In the genomic region with DNA sequence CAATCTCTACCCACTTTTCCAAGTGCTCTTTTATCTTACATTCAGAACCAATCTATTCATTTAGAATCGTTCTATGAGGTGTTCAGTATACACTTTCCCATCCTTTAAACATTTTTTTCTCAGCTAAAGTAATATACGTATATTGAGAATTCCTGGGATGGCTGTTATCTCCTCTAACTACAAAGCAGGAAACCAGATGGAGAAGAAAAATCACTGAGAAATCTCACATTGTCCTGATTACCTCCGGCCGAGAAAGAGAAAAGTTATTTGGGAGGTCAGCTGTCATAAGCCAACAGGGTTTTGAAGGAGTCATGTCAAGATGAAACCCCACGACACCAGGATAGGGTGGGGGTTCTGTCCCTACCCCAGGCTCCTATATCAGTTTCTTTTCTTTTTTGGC, we compare ENCODE assay signal across 14 cellular contexts.
"Had no signal": no experiment of that assay in that cellular context is flagged by ENCODE, and none has a peak within 500 bp of the region (broad histone marks: within the 10 kb centered on the region; RNA-seq: fewer than 3 reads in every experiment).

No MANE protein-coding gene starts in this region.

- ATAC-seq: activated CD4-positive, alpha-beta T cell treated with anti-CD3 and anti-CD28 coated beads for 36 hours; body of pancreas; naive thymus-derived CD8-positive, alpha-beta T cell; WTC11 had no signal

- DNase-seq: activated CD4-positive, alpha-beta T cell treated with anti-CD3 and anti-CD28 coated beads for 36 hours; activated CD4-positive, alpha-beta T cell treated with anti-CD3 and anti-CD28 coated beads, Interleukin-2, amount 50 U/mL, for 48 hours; activated naive CD4-positive, alpha-beta T cell treated with Interleukin-2 at 50 U/mL for 16 hours; activated naive CD8-positive, alpha-beta T cell treated with anti-CD3 and anti-CD28 coated beads, Interleukin-2, amount 10 ng/mL, durations not matched to agents 7 days and 5 days; body of pancreas; caudate nucleus; heart left ventricle; mammary epithelial cell; naive thymus-derived CD8-positive, alpha-beta T cell; stimulated activated CD4-positive, alpha-beta T cell treated with anti-CD3 and anti-CD28 coated beads, Interleukin-15, amount 100 ng/mL, for 24 hours; stimulated activated CD4-positive, alpha-beta T cell treated with anti-CD3 and anti-CD28 coated beads, Interleukin-2, amount 100 ng/mL, for 48 hours had no signal

- H3K27ac ChIP-seq: body of pancreas, SK-N-MC had no signal

- H3K4me3 ChIP-seq: body of pancreas, left lung, SK-N-MC had no signal

- H3K36me3 ChIP-seq: heart left ventricle, left lung had no signal

- H3K4me1 ChIP-seq: body of pancreas, left lung had no signal

- H3K27me3 ChIP-seq: body of pancreas, heart left ventricle, left lung had no signal

- H3K9me3 ChIP-seq: body of pancreas, heart left ventricle, left lung had no signal
